In the genomic region with DNA sequence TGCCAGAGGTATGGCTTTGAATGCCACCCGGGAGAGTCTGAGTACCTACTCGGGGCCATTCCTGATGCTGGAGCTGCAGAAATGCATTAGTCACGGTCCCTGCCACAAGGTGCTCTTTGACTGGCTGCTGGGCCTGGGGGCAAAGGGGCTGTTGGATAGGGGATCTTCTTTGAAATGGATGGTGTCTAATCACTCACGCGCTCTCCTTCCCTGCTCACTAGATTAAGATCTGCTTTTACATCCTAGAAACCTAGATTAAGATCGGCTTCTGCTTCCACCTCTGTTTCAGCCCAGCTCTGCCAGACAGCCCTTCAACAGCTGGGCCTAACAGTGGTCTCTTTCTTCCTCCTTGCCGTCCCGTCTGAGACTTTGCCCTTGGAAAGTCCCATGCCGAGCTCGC, we compare ENCODE assay signal across 26 cellular contexts. TPM values are rescaled to one million over a fixed set of nuclear protein-coding genes. Genes with fewer than 3 reads are reported as not detected.
"Had no signal": no experiment of that assay in that cellular context is flagged by ENCODE, and none has a peak within 500 bp of the region (broad histone marks: within the 10 kb centered on the region; RNA-seq: fewer than 3 reads in every experiment).

No MANE protein-coding gene starts in this region.

- H3K27me3 ChIP-seq: MG63, Peyer's patch had no signal

- H3K36me3 ChIP-seq: breast epithelium, MG63, Peyer's patch, SJSA1 had no signal

- H3K9me3 Mint-ChIP-seq: activated T-cell treated with anti-CD3 and anti-CD28 coated beads, Interleukin-2, amount 50 U/mL, for 24 hours; activated T-helper 1 cell treated with anti-CD3 and anti-CD28 coated beads, Interleukin-12 subunit alpha, Interleukin-12 subunit beta, Interleukin-2, Interleukin-4 antibody, amounts not matched to agents 30 ng/mL and 10 ng/mL and 1 ng/mL, durations not matched to agents 14 hours and 24 hours and 36 hours; WTC11 had no signal

- H3K27ac ChIP-seq: breast epithelium, Peyer's patch, RWPE1, SJSA1 had no signal

- H3K4me3 ChIP-seq: breast epithelium, MG63, Peyer's patch, SJSA1 had no signal

- H3K27ac Mint-ChIP-seq: activated CD8-positive, alpha-beta memory T cell treated with anti-CD3 and anti-CD28 coated beads, Interleukin-2, amount 10 ng/mL, durations not matched to agents 7 days and 5 days; activated naive CD8-positive, alpha-beta T cell; activated T-cell treated with anti-CD3 and anti-CD28 coated beads, Interleukin-2, amount 50 U/mL, for 24 hours; activated T-helper 1 cell treated with anti-CD3 and anti-CD28 coated beads, Interleukin-12 subunit alpha, Interleukin-12 subunit beta, Interleukin-2, Interleukin-4 antibody, amounts not matched to agents 30 ng/mL and 10 ng/mL and 1 ng/mL, durations not matched to agents 14 hours and 24 hours and 36 hours; T-helper 17 cell; WTC11 had no signal

- H3K4me1 Mint-ChIP-seq: activated CD8-positive, alpha-beta memory T cell treated with anti-CD3 and anti-CD28 coated beads, Interleukin-2, amount 10 ng/mL, durations not matched to agents 7 days and 5 days had no signal

- H3K4me3 Mint-ChIP-seq: activated CD8-positive, alpha-beta memory T cell treated with anti-CD3 and anti-CD28 coated beads, Interleukin-2, amount 10 ng/mL, durations not matched to agents 7 days and 5 days; activated naive CD8-positive, alpha-beta T cell; activated T-cell treated with anti-CD3 and anti-CD28 coated beads, Interleukin-2, amount 50 U/mL, for 24 hours; activated T-helper 1 cell treated with anti-CD3 and anti-CD28 coated beads, Interleukin-12 subunit alpha, Interleukin-12 subunit beta, Interleukin-2, Interleukin-4 antibody, amounts not matched to agents 30 ng/mL and 10 ng/mL and 1 ng/mL, durations not matched to agents 14 hours and 24 hours and 36 hours; T-helper 17 cell had no signal

- H3K9me3 ChIP-seq: breast epithelium, MG63, Peyer's patch, SJSA1 had no signal

- H3K36me3 Mint-ChIP-seq: activated CD8-positive, alpha-beta memory T cell treated with anti-CD3 and anti-CD28 coated beads, Interleukin-2, amount 10 ng/mL, durations not matched to agents 7 days and 5 days; activated naive CD8-positive, alpha-beta T cell; WTC11 had no signal

- ATAC-seq: activated CD8-positive, alpha-beta memory T cell treated with anti-CD3 and anti-CD28 coated beads, Interleukin-2, amount 10 ng/mL, durations not matched to agents 7 days and 5 days; T-helper 17 cell had no signal

- H3K4me1 ChIP-seq: breast epithelium, Peyer's patch, SJSA1 had no signal

- DNase-seq: activated CD4-positive, alpha-beta T cell treated with anti-CD3 and anti-CD28 coated beads for 48 hours; activated CD4-positive, alpha-beta T cell treated with anti-CD3 and anti-CD28 coated beads, Interleukin-2, amount 50 U/mL, for 48 hours; activated CD4-positive, CD25-positive, alpha-beta regulatory T cell treated with anti-CD3 and anti-CD28 coated beads, Interleukin-2, amount 50 U/mL, for 72 hours; activated CD8-positive, alpha-beta memory T cell treated with anti-CD3 and anti-CD28 coated beads, Interleukin-2, amount 10 ng/mL, durations not matched to agents 7 days and 5 days; activated effector memory CD4-positive, alpha-beta T cell treated with Interleukin-2 at 50 U/mL for 16 hours; activated naive CD4-positive, alpha-beta T cell treated with Interleukin-2 at 50 U/mL for 16 hours; activated T-cell treated with anti-CD3 and anti-CD28 coated beads, Interleukin-2, amount 50 U/mL, for 24 hours; caudate nucleus; MG63; MV-4-11; NCI-H1092 treated with DMSO at 0.1 percent for 48 hours; NCI-H1436; NCI-H1694 treated with DMSO at 0.1 percent for 48 hours; NCI-H2081; NCI-H446; NCI-H524; Peyer's patch; Right ventricle myocardium superior; T-helper 17 cell; T-helper 9 cell had no signal

RNA-seq across cellular contexts. Expression of a gene that starts 57.2 kb away (rescaled TPM):
- total RNA-seq: activated CD8-positive, alpha-beta memory T cell treated with anti-CD3 and anti-CD28 coated beads, Interleukin-2, amount 10 ng/mL, durations not matched to agents 7 days and 5 days; activated T-helper 1 cell treated with anti-CD3 and anti-CD28 coated beads, Interleukin-12 subunit alpha, Interleukin-12 subunit beta, Interleukin-2, Interleukin-4 antibody, amounts not matched to agents 30 ng/mL and 10 ng/mL and 1 ng/mL, durations not matched to agents 14 hours and 24 hours and 36 hours; Peyer's patch; Right ventricle myocardium superior; SJSA1; T-helper 17 cell had no signal
